Comparison of ENCODE assay signal across 10 cellular contexts in the genomic region with DNA sequence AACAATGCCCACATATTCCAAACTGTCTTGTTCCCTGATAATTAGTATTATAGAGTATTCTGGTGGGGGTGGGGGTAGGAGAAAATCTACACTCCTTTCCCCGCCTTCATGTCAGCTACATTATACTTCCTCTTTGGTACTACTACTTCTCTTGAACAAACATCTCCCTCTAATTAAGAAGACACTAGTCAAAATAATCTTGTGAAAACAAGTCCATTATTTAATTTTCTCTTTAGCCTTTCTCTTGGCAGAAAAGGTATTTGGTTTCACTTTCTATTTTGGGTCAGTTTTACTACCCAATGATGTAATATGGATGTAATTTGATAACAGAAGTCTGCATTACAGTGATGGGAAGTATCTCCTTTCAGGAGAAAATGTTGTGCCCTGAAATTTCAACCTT. TPM values are rescaled to one million over a fixed set of nuclear protein-coding genes. Genes with fewer than 3 reads are reported as not detected.
DNase-seq lines count a peak whose midpoint lies in the region; ATAC-seq and TF ChIP-seq lines count a peak whose summit lies in the region.
"Had no signal": no experiment of that assay in that cellular context is flagged by ENCODE, and none has a peak within 500 bp of the region (broad histone marks: within the 10 kb centered on the region; RNA-seq: fewer than 3 reads in every experiment).

No MANE protein-coding gene starts in this region.

- H3K9ac ChIP-seq in KMS-11, result no peak overlapping the region

- CTCF ChIA-PET in CD8-positive, alpha-beta memory T cell (lab: Charles Lee), result no interaction called here
- CTCF ChIA-PET in activated CD4-positive, alpha-beta memory T cell treated with anti-CD3 and anti-CD28 coated beads, Interleukin-2, amount 10 ng/mL, durations not matched to agents 7 days and 5 days (lab: Charles Lee), result interaction anchor here (1.1 kb wide), 1 partner anchor 799 kb away, joined by 3 read pairs; no protein-coding TSS in a partner anchor

- no peak for TF ChIP-seq EP300 in sigmoid colon (IDR thresholded peaks at IDR 0.05)

- H2AFZ ChIP-seq in KMS-11 (ENCODE audit: low read depth), result no peak overlapping the region

- peak overlapping the region in 3 of 8 donors; percentile 9 to 67 (median 10) for H3K27ac Mint-ChIP-seq in CD8-positive, alpha-beta memory T cell
- H3K27ac Mint-ChIP-seq in activated CD4-positive, alpha-beta memory T cell treated with anti-CD3 and anti-CD28 coated beads, Interleukin-2, amount 10 ng/mL, durations not matched to agents 7 days and 5 days, result no peak overlapping the region
- H3K27ac Mint-ChIP-seq: progenitor cell of endocrine pancreas had no signal

- no peak for DNase-seq in CD8-positive, alpha-beta memory T cell
- DNase-seq in activated CD4-positive, alpha-beta memory T cell treated with anti-CD3 and anti-CD28 coated beads, Interleukin-2, amount 10 ng/mL, durations not matched to agents 7 days and 5 days, result no peak
- DNase-seq in left kidney (ENCODE audit: low read depth, low spot score), result peak; percentile 50
- no peak for DNase-seq in sigmoid colon
- DNase-seq in mucosa of descending colon, result no peak
- no peak for DNase-seq in NCI-H146 treated with DMSO at 0.1 percent for 48 hours (lab: John Stamatoyannopoulos, UW; ENCODE audit: unreplicated experiment)
- DNase-seq in middle frontal gyrus (ENCODE audit: extremely low spot score, low spot score), result no peak

- peak overlapping the region in 6 of 7 donors; percentile 26 to 69 (median 56) for H3K4me3 Mint-ChIP-seq in CD8-positive, alpha-beta memory T cell
- H3K4me3 Mint-ChIP-seq in activated CD4-positive, alpha-beta memory T cell treated with anti-CD3 and anti-CD28 coated beads, Interleukin-2, amount 10 ng/mL, durations not matched to agents 7 days and 5 days, result peak overlapping the region; percentile 3

- no peaks in the 10 kb centered on the region for H3K4me1 ChIP-seq in CD8-positive, alpha-beta memory T cell (ENCODE audit: insufficient read depth, low read length)
- H3K4me1 ChIP-seq in KMS-11 (ENCODE audit: low read depth, poor library complexity, severe bottlenecking), result peaks cover 16% of the 10 kb centered on the region
- peaks cover 0 to 5% (median 0%) of the 10 kb centered on the region in 4 donors for H3K4me1 ChIP-seq in sigmoid colon
- no peaks in the 10 kb centered on the region for H3K4me1 ChIP-seq in mucosa of descending colon (ENCODE audit: low read depth)

- H3K27me3 Mint-ChIP-seq in CD8-positive, alpha-beta memory T cell, result peaks cover 0 to 5% of the 10 kb centered on the region in 2 donors
- H3K27me3 Mint-ChIP-seq in activated CD4-positive, alpha-beta memory T cell treated with anti-CD3 and anti-CD28 coated beads, Interleukin-2, amount 10 ng/mL, durations not matched to agents 7 days and 5 days, result no peaks in the 10 kb centered on the region
- H3K27me3 Mint-ChIP-seq: progenitor cell of endocrine pancreas had no signal

- H3K79me2 ChIP-seq in KMS-11 (ENCODE audit: insufficient read depth, low read depth), result no peaks in the 10 kb centered on the region

- no peak for ATAC-seq in mucosa of descending colon

- no peak overlapping the region for H3K27ac ChIP-seq in CD8-positive, alpha-beta memory T cell (ENCODE audit: low read depth, low read length)
- no peak overlapping the region for H3K27ac ChIP-seq in KMS-11
- H3K27ac ChIP-seq in sigmoid colon, result no peak overlapping the region
- H3K27ac ChIP-seq: thoracic aorta had no signal

- H3K4me1 Mint-ChIP-seq in CD8-positive, alpha-beta memory T cell, result peaks cover 10 to 35% (median 14%) of the 10 kb centered on the region in 3 donors
- peaks cover 7% of the 10 kb centered on the region for H3K4me1 Mint-ChIP-seq in activated CD4-positive, alpha-beta memory T cell treated with anti-CD3 and anti-CD28 coated beads, Interleukin-2, amount 10 ng/mL, durations not matched to agents 7 days and 5 days

- intact Hi-C loops in sigmoid colon (cut with DNase I), result no loop called here
- intact Hi-C loops in mucosa of descending colon (cut with DNase I, micrococcal nuclease), result no loop called here

- H3K4me3 ChIP-seq in CD8-positive, alpha-beta memory T cell (ENCODE audit: low read length), result no peak overlapping the region
- no peak overlapping the region for H3K4me3 ChIP-seq in KMS-11 (IDR thresholded peaks at IDR 0.05; ENCODE audit: insufficient read depth, low read depth, low read length)
- H3K4me3 ChIP-seq in sigmoid colon, result no peak overlapping the region
- H3K4me3 ChIP-seq in mucosa of descending colon, result no peak overlapping the region
- H3K4me3 ChIP-seq: thoracic aorta had no signal

- H3K9me3 ChIP-seq in CD8-positive, alpha-beta memory T cell (ENCODE audit: low read length), result no peaks in the 10 kb centered on the region
- H3K9me3 ChIP-seq in sigmoid colon, result peaks cover 0 to 2% (median 0%) of the 10 kb centered on the region in 4 donors
- H3K9me3 ChIP-seq in mucosa of descending colon, result no peaks in the 10 kb centered on the region
- H3K9me3 ChIP-seq: thoracic aorta had no signal

- TF ChIP-seq CTCF in KMS-11 (conservative IDR thresholded peaks at IDR 0.05; ENCODE audit: low read depth, low read length) (no peak), sigmoid colon (IDR thresholded peaks at IDR 0.05) (no peak), mucosa of descending colon (IDR thresholded peaks at IDR 0.05) (no peak)

- H3K36me3 ChIP-seq in CD8-positive, alpha-beta memory T cell (ENCODE audit: insufficient read depth, low read length), result no peaks in the 10 kb centered on the region
- H3K36me3 ChIP-seq in KMS-11 (ENCODE audit: insufficient read depth), result no peaks in the 10 kb centered on the region
- H3K36me3 ChIP-seq in sigmoid colon, result no peaks in the 10 kb centered on the region
- no peaks in the 10 kb centered on the region for H3K36me3 ChIP-seq in mucosa of descending colon (ENCODE audit: low read depth)
- H3K36me3 ChIP-seq: thoracic aorta had no signal

- H3K9me3 Mint-ChIP-seq in CD8-positive, alpha-beta memory T cell, result peaks cover 10 to 16% (median 12%) of the 10 kb centered on the region in 5 donors
- peaks cover 7% of the 10 kb centered on the region for H3K9me3 Mint-ChIP-seq in activated CD4-positive, alpha-beta memory T cell treated with anti-CD3 and anti-CD28 coated beads, Interleukin-2, amount 10 ng/mL, durations not matched to agents 7 days and 5 days

- no peak for TF ChIP-seq POLR2A in sigmoid colon (IDR thresholded peaks at IDR 0.05)

- 56 to 67% methylated on average over 1 of the region's 1 CpG for WGBS in sigmoid colon, 2 donors

- no peaks in the 10 kb centered on the region for H4K20me1 ChIP-seq in KMS-11 (ENCODE audit: insufficient read depth)

- peak overlapping the region; percentile 41 for H3K4me2 ChIP-seq in KMS-11

- peaks cover 0 to 8% (median 0%) of the 10 kb centered on the region in 3 donors for H3K36me3 Mint-ChIP-seq in CD8-positive, alpha-beta memory T cell
- H3K36me3 Mint-ChIP-seq in activated CD4-positive, alpha-beta memory T cell treated with anti-CD3 and anti-CD28 coated beads, Interleukin-2, amount 10 ng/mL, durations not matched to agents 7 days and 5 days (ENCODE audit: low read depth), result no peaks in the 10 kb centered on the region

- H3K27me3 ChIP-seq in CD8-positive, alpha-beta memory T cell (ENCODE audit: insufficient read depth, low read length, poor library complexity, severe bottlenecking), result no peaks in the 10 kb centered on the region
- no peaks in the 10 kb centered on the region for H3K27me3 ChIP-seq in KMS-11 (ENCODE audit: insufficient read depth, low read depth)
- no peaks in the 10 kb centered on the region for H3K27me3 ChIP-seq in sigmoid colon

- POLR2A ChIA-PET in CD8-positive, alpha-beta memory T cell (lab: Charles Lee), result no interaction called here
- POLR2A ChIA-PET in activated CD4-positive, alpha-beta memory T cell treated with anti-CD3 and anti-CD28 coated beads, Interleukin-2, amount 10 ng/mL, durations not matched to agents 7 days and 5 days (lab: Charles Lee), result no interaction called here

RNA-seq across cellular contexts. Expression of gene NTMT2, which starts 22.5 kb away (rescaled TPM):
- total RNA-seq in CD8-positive, alpha-beta memory T cell, result not detected
- not detected for polyA plus RNA-seq in CD8-positive, alpha-beta memory T cell
- total RNA-seq in activated CD4-positive, alpha-beta memory T cell treated with anti-CD3 and anti-CD28 coated beads, Interleukin-2, amount 10 ng/mL, durations not matched to agents 7 days and 5 days, result not detected
- total RNA-seq in sigmoid colon, result not detected
- polyA plus RNA-seq in sigmoid colon, result not detected
- total RNA-seq in mucosa of descending colon, result not detected
- total RNA-seq: progenitor cell of endocrine pancreas, thoracic aorta had no signal
